In genomic region chr3:100811779-100812507, GRCh38 we compare ENCODE assay signal across 22 cellular contexts.
DNase-seq lines count a peak whose midpoint lies in the region; ATAC-seq and TF ChIP-seq lines count a peak whose summit lies in the region.
"Had no signal": no experiment of that assay in that cellular context is flagged by ENCODE, and none has a peak within 500 bp of the region (broad histone marks: within the 10 kb centered on the region; RNA-seq: fewer than 3 reads in every experiment).

No MANE protein-coding gene starts in this region.

- DNase-seq in GM10266 (ENCODE audit: extremely low spot score) (peak; percentile 2), transverse colon (no peak), NCI-H1694 (lab: John Stamatoyannopoulos, UW) (no peak), anterior cingulate cortex (lab: John Stamatoyannopoulos, UW) (no peak)
- DNase-seq: activated CD4-positive, CD25-positive, alpha-beta regulatory T cell treated with anti-CD3 and anti-CD28 coated beads, Interleukin-2, amount 50 U/mL, for 72 hours; activated naive CD4-positive, alpha-beta T cell treated with anti-CD3 and anti-CD28 coated beads, Interleukin-2, amount 10 ng/mL, durations not matched to agents 7 days and 5 days; activated T-cell treated with anti-CD3 and anti-CD28 coated beads, Interleukin-2, amount 50 U/mL, for 24 hours; aorta; central memory CD4-positive, alpha-beta T cell; DMS79; NCI-H1092 treated with DMSO at 0.1 percent for 48 hours; NCI-H2029 treated with DMSO at 0.1 percent for 48 hours; NCI-H446 treated with DMSO at 0.1 percent for 48 hours; PC-3; SHP77; stimulated activated CD4-positive, alpha-beta T cell treated with anti-CD3 and anti-CD28 coated beads, Interleukin-1b, Interleukin-23, amount 100 ng/mL, for 48 hours had no signal

- no peak for TF ChIP-seq EP300 in transverse colon (IDR thresholded peaks at IDR 0.05; ENCODE audit: low read depth)

- H3K4me1 ChIP-seq in transverse colon: no peaks in the 10 kb centered on the region
- H3K4me1 ChIP-seq: neural progenitor cell had no signal

- no peak overlapping the region for H3K27ac ChIP-seq in transverse colon
- H3K27ac ChIP-seq: neural progenitor cell had no signal

- TF ChIP-seq CTCF in GM10266 (IDR thresholded peaks at IDR 0.05; ENCODE audit: control insufficient read depth, insufficient read depth, low read depth, missing control alignments): no peak
- no peak for TF ChIP-seq CTCF in transverse colon (IDR thresholded peaks at IDR 0.05)

- WGBS in transverse colon (ENCODE audit: low coverage in 1 of 2), 2 donors: 77 to 82% methylated on average over 6 of the region's 6 CpGs

- in situ Hi-C loops in transverse colon (cut with MboI; ENCODE audit: low pct_ligation_motif_present in 1 of 4, low pct_unique_long_range_greater_than_20kb in 1 of 4, low sequenced_read_pairs in 3 of 4): no loop called here

- no peak for TF ChIP-seq POLR2A in transverse colon (IDR thresholded peaks at IDR 0.05)

- intact Hi-C loops in transverse colon (cut with DNase I; ENCODE audit: low total_unique reads): no loop called here

- ATAC-seq in GM19025 (IDR thresholded peaks at IDR 0.05; ENCODE audit: low read depth, unreplicated experiment) (peak; percentile 56), HG02763 (IDR thresholded peaks at IDR 0.05; ENCODE audit: unreplicated experiment) (peak; percentile 34), HG03571 (IDR thresholded peaks at IDR 0.05; ENCODE audit: unreplicated experiment) (peak; percentile 67), HG02840 (IDR thresholded peaks at IDR 0.05; ENCODE audit: low FRiP score, unreplicated experiment) (no peak)
- ATAC-seq: PC-3; stimulated activated effector memory CD8-positive, alpha-beta T cell treated with anti-CD3 and anti-CD28 coated beads, Interleukin-12 subunit alpha, Interleukin-12 subunit beta, amount 100 ng/mL, for 72 hours had no signal

- H3K4me3 ChIP-seq in transverse colon: no peak overlapping the region
- H3K4me3 ChIP-seq: neural progenitor cell had no signal

- no peaks in the 10 kb centered on the region for H3K27me3 ChIP-seq in transverse colon

- H3K9me3 ChIP-seq in transverse colon: no peaks in the 10 kb centered on the region

- no peaks in the 10 kb centered on the region for H3K36me3 ChIP-seq in transverse colon
- H3K36me3 ChIP-seq: neural progenitor cell had no signal
